Comparison of ENCODE assay signal across 25 cellular contexts in the genomic region with DNA sequence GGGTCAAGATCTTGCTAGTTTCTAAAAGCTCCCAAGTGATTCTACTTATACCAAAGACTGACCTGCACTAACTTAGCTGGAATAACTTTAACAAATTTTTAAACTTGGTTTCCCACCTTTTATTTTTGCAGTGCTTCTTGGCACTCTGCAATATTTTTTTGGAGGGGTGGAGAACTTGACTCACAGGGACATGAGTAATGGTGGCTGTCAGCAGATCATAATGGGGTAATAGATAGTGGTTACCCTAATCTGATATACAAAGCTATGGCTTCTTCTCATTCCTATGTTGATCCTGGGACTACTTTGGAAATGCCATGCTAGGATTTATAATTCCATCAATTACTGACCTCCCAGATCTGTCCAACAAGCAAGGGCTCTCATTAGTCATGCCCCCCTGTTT.
A peak's percentile ranks its signal among the peaks of the same experiment; 100 is the strongest.
DNase-seq lines count a peak whose midpoint lies in the region; ATAC-seq, FAIRE-seq and TF ChIP-seq lines count a peak whose summit lies in the region.
"Had no signal": no experiment of that assay in that cellular context is flagged by ENCODE, and none has a peak within 500 bp of the region (broad histone marks: within the 10 kb centered on the region; RNA-seq: fewer than 3 reads in every experiment).

No MANE protein-coding gene starts in this region.

- DNase-seq in EH (ENCODE audit: low read depth) (peak; percentile 9), RKO (ENCODE audit: low spot score) (peak; percentile 0), fibroblast of mammary gland (ENCODE audit: low read depth) (peak; percentile 30), globus pallidus (ENCODE audit: low spot score) (no peak), sciatic nerve (ENCODE audit: low spot score) (no peak), pancreas (no peak), NCI-H1105 (lab: John Stamatoyannopoulos, UW) (no peak)
- DNase-seq: BE2C; CD8-positive, alpha-beta memory T cell; DMS 273 treated with DMSO at 0.1 percent for 48 hours; DMS79; GOT3; IMR-90; MM.1S; NCI-H1436; NCI-H187 treated with DMSO at 0.1 percent for 48 hours; NCI-H446; NCI-H524 treated with DMSO at 0.1 percent for 48 hours; NCI-H774; SJCRH30 had no signal

- no peaks in the 10 kb centered on the region for H3K4me1 ChIP-seq in pancreas
- H3K4me1 ChIP-seq: A549, HAP-1, SJCRH30 had no signal

- no peaks in the 10 kb centered on the region for H3K27me3 ChIP-seq in pancreas
- H3K27me3 ChIP-seq: BE2C, SJCRH30 had no signal

- H3K9me3 ChIP-seq in pancreas = no peaks in the 10 kb centered on the region
- H3K9me3 ChIP-seq: A549, BE2C, HAP-1, SJCRH30 had no signal

- intact Hi-C loops in sciatic nerve (cut with DNase I) (no loop called here), pancreas (cut with DNase I) (no loop called here)

- H3K36me3 ChIP-seq in pancreas = no peaks in the 10 kb centered on the region
- H3K36me3 ChIP-seq: BE2C, HAP-1, SJCRH30 had no signal

- ATAC-seq in sciatic nerve (no peak), pancreas (no peak)
- ATAC-seq: A549, Right ventricle myocardium inferior, SK-N-SH treated with all-trans-retinoic acid at 6 μM for 48 hours had no signal

- H3K27ac ChIP-seq in pancreas = no peak overlapping the region
- H3K27ac ChIP-seq: A549, KMS-11, SJCRH30 had no signal

- no peak overlapping the region for H3K4me3 ChIP-seq in fibroblast of mammary gland (ENCODE audit: control insufficient read depth, low read depth, low read length)
- no peak overlapping the region for H3K4me3 ChIP-seq in pancreas
- H3K4me3 ChIP-seq: A549, HAP-1, SJCRH30 had no signal

- TF ChIP-seq CTCF in fibroblast of mammary gland (conservative IDR thresholded peaks at IDR 0.05; ENCODE audit: control insufficient read depth, insufficient read depth, low read depth, low read length) (no peak), pancreas (IDR thresholded peaks at IDR 0.05) (no peak)

- no peak for FAIRE-seq in pancreas (lab: Jason Lieb, UNC)
- FAIRE-seq: A549 had no signal

Comparison
In these comparisons a context has a peak if more than half of its experiments do, and no peak if none do; other contexts are left out.
1. DNase-seq: peak in EH (single experiment), RKO (single experiment) and fibroblast of mammary gland (single experiment); none in globus pallidus (single experiment), sciatic nerve (single experiment), pancreas (0 of 6) and NCI-H1105 (single experiment).